ENCODE assay signal across 29 cellular contexts in genomic region chr2:158949300-158949699, GRCh38.
"Had no signal": no experiment of that assay in that cellular context is flagged by ENCODE, and none has a peak within 500 bp of the region (broad histone marks: within the 10 kb centered on the region; RNA-seq: fewer than 3 reads in every experiment).

No MANE protein-coding gene starts in this region.

- ATAC-seq: activated CD4-positive, alpha-beta T cell treated with anti-CD3 and anti-CD28 coated beads for 36 hours; activated naive CD8-positive, alpha-beta T cell treated with anti-CD3 and anti-CD28 coated beads, Interleukin-2, amount 50 U/mL, for 24 hours; activated T-cell treated with anti-CD3 and anti-CD28 coated beads, Interleukin-2, amount 50 U/mL, for 4 hours; activated T-helper 17 cell treated with anti-CD3 and anti-CD28 coated beads, Interleukin-2, amount 50 U/mL, for 72 hours; body of pancreas; effector memory CD8-positive, alpha-beta T cell; foreskin keratinocyte; gastroesophageal sphincter; heart right ventricle had no signal

- H3K27ac ChIP-seq: adrenal gland, body of pancreas, esophagus muscularis mucosa, foreskin keratinocyte, gastroesophageal sphincter, heart right ventricle had no signal

- H3K9me3 Mint-ChIP-seq: activated CD4-positive, alpha-beta memory T cell treated with anti-CD3 and anti-CD28 coated beads, Interleukin-2, amount 10 ng/mL, durations not matched to agents 7 days and 5 days; activated CD4-positive, alpha-beta T cell treated with anti-CD3 and anti-CD28 coated beads, Interleukin-2, amount 10 ng/mL, durations not matched to agents 7 days and 5 days; activated naive CD4-positive, alpha-beta T cell treated with anti-CD3 and anti-CD28 coated beads for 36 hours; activated naive CD4-positive, alpha-beta T cell treated with anti-CD3 and anti-CD28 coated beads, Interleukin-2, amount 50 U/mL, for 24 hours; activated naive CD8-positive, alpha-beta T cell treated with anti-CD3 and anti-CD28 coated beads for 36 hours; activated naive CD8-positive, alpha-beta T cell treated with anti-CD3 and anti-CD28 coated beads, Interleukin-2, amount 50 U/mL, for 24 hours; activated T-cell treated with anti-CD3 and anti-CD28 coated beads, Interleukin-2, amount 50 U/mL, for 4 hours; activated T-helper 17 cell treated with anti-CD3 and anti-CD28 coated beads, Interleukin-2, amount 50 U/mL, for 72 hours; effector memory CD8-positive, alpha-beta T cell had no signal

- H3K27me3 Mint-ChIP-seq: activated CD4-positive, alpha-beta memory T cell treated with anti-CD3 and anti-CD28 coated beads, Interleukin-2, amount 10 ng/mL, durations not matched to agents 7 days and 5 days; activated CD4-positive, alpha-beta T cell treated with anti-CD3 and anti-CD28 coated beads for 36 hours; activated naive CD4-positive, alpha-beta T cell treated with anti-CD3 and anti-CD28 coated beads, Interleukin-2, amount 50 U/mL, for 24 hours; activated naive CD8-positive, alpha-beta T cell treated with anti-CD3 and anti-CD28 coated beads for 36 hours; activated naive CD8-positive, alpha-beta T cell treated with anti-CD3 and anti-CD28 coated beads, Interleukin-2, amount 50 U/mL, for 24 hours; activated T-helper 17 cell treated with anti-CD3 and anti-CD28 coated beads, Interleukin-2, amount 50 U/mL, for 72 hours; effector memory CD8-positive, alpha-beta T cell had no signal

- H3K27me3 ChIP-seq: adrenal gland, body of pancreas, esophagus muscularis mucosa, foreskin keratinocyte, gastroesophageal sphincter, heart right ventricle had no signal

- H3K4me3 ChIP-seq: adrenal gland, body of pancreas, esophagus muscularis mucosa, gastroesophageal sphincter, heart right ventricle had no signal

- H3K9me3 ChIP-seq: adrenal gland, body of pancreas, esophagus muscularis mucosa, gastroesophageal sphincter had no signal

- H3K27ac Mint-ChIP-seq: activated CD4-positive, alpha-beta memory T cell treated with anti-CD3 and anti-CD28 coated beads, Interleukin-2, amount 10 ng/mL, durations not matched to agents 7 days and 5 days; activated CD4-positive, alpha-beta T cell treated with anti-CD3 and anti-CD28 coated beads for 36 hours; activated CD4-positive, alpha-beta T cell treated with anti-CD3 and anti-CD28 coated beads, Interleukin-2, amount 10 ng/mL, durations not matched to agents 7 days and 5 days; activated naive CD4-positive, alpha-beta T cell treated with anti-CD3 and anti-CD28 coated beads for 36 hours; activated naive CD4-positive, alpha-beta T cell treated with anti-CD3 and anti-CD28 coated beads, Interleukin-2, amount 50 U/mL, for 24 hours; activated naive CD8-positive, alpha-beta T cell treated with anti-CD3 and anti-CD28 coated beads for 36 hours; activated naive CD8-positive, alpha-beta T cell treated with anti-CD3 and anti-CD28 coated beads, Interleukin-2, amount 50 U/mL, for 24 hours; activated T-helper 17 cell treated with anti-CD3 and anti-CD28 coated beads, Interleukin-2, amount 50 U/mL, for 72 hours; effector memory CD8-positive, alpha-beta T cell had no signal

- H3K36me3 Mint-ChIP-seq: activated naive CD4-positive, alpha-beta T cell treated with anti-CD3 and anti-CD28 coated beads, Interleukin-2, amount 50 U/mL, for 24 hours had no signal

- DNase-seq: activated CD4-positive, alpha-beta memory T cell treated with anti-CD3 and anti-CD28 coated beads, Interleukin-2, amount 10 ng/mL, durations not matched to agents 7 days and 5 days; activated CD4-positive, alpha-beta T cell treated with anti-CD3 and anti-CD28 coated beads for 36 hours; activated CD4-positive, alpha-beta T cell treated with anti-CD3 and anti-CD28 coated beads, Interleukin-2, amount 10 ng/mL, durations not matched to agents 7 days and 5 days; activated CD4-positive, alpha-beta T cell treated with anti-CD3 and anti-CD28 coated beads, Interleukin-2, amount 50 U/mL, for 4 hours; activated CD4-positive, CD25-positive, alpha-beta regulatory T cell; activated CD4-positive, CD25-positive, alpha-beta regulatory T cell treated with anti-CD3 and anti-CD28 coated beads, Interleukin-2, amount 50 U/mL, for 72 hours; activated CD8-positive, alpha-beta memory T cell treated with anti-CD3 and anti-CD28 coated beads, Interleukin-2, amount 50 U/mL, for 48 hours; activated effector memory CD4-positive, alpha-beta T cell treated with Interleukin-2 at 50 U/mL for 16 hours; activated naive CD4-positive, alpha-beta T cell treated with anti-CD3 and anti-CD28 coated beads for 36 hours; activated naive CD8-positive, alpha-beta T cell treated with anti-CD3 and anti-CD28 coated beads for 36 hours; activated naive CD8-positive, alpha-beta T cell treated with anti-CD3 and anti-CD28 coated beads, Interleukin-2, amount 50 U/mL, for 24 hours; activated T-cell treated with anti-CD3 and anti-CD28 coated beads, Interleukin-2, amount 50 U/mL, for 4 hours; adrenal gland; amygdala; aorta; body of pancreas; caudate nucleus; cortex of kidney; dermis blood vessel endothelial cell; effector CD4-positive, alpha-beta T cell; effector memory CD8-positive, alpha-beta T cell; erythroblast; foreskin keratinocyte; heart right ventricle; T-helper 2 cell had no signal

- H3K36me3 ChIP-seq: adrenal gland, esophagus muscularis mucosa, gastroesophageal sphincter, heart right ventricle had no signal

- H3K4me3 Mint-ChIP-seq: activated CD4-positive, alpha-beta memory T cell treated with anti-CD3 and anti-CD28 coated beads, Interleukin-2, amount 10 ng/mL, durations not matched to agents 7 days and 5 days; activated CD4-positive, alpha-beta T cell treated with anti-CD3 and anti-CD28 coated beads for 36 hours; activated CD4-positive, alpha-beta T cell treated with anti-CD3 and anti-CD28 coated beads, Interleukin-2, amount 10 ng/mL, durations not matched to agents 7 days and 5 days; activated naive CD4-positive, alpha-beta T cell treated with anti-CD3 and anti-CD28 coated beads for 36 hours; activated naive CD4-positive, alpha-beta T cell treated with anti-CD3 and anti-CD28 coated beads, Interleukin-2, amount 50 U/mL, for 24 hours; activated naive CD8-positive, alpha-beta T cell treated with anti-CD3 and anti-CD28 coated beads for 36 hours; activated naive CD8-positive, alpha-beta T cell treated with anti-CD3 and anti-CD28 coated beads, Interleukin-2, amount 50 U/mL, for 24 hours; activated T-cell treated with anti-CD3 and anti-CD28 coated beads, Interleukin-2, amount 50 U/mL, for 4 hours; activated T-helper 17 cell treated with anti-CD3 and anti-CD28 coated beads, Interleukin-2, amount 50 U/mL, for 72 hours; effector memory CD8-positive, alpha-beta T cell had no signal
